11 cellular contexts compared by ENCODE assay signal in genomic region chr7:154409703-154410311, GRCh38.
DNase-seq lines count a peak whose midpoint lies in the region; ATAC-seq and TF ChIP-seq lines count a peak whose summit lies in the region.
"Had no signal": no experiment of that assay in that cellular context is flagged by ENCODE, and none has a peak within 500 bp of the region (broad histone marks: within the 10 kb centered on the region; RNA-seq: fewer than 3 reads in every experiment).

No MANE protein-coding gene starts in this region.

- TF ChIP-seq POLR2A in HCT116 (IDR thresholded peaks at IDR 0.05; ENCODE audit: borderline replicate concordance, extremely low read depth, insufficient read depth, insufficient read length) (no peak), esophagus muscularis mucosa (IDR thresholded peaks at IDR 0.05; ENCODE audit: low read depth) (no peak)

- DNase-seq in HCT116 (ENCODE audit: low read depth, low spot score) (no peak), NCI-H1048 (lab: John Stamatoyannopoulos, UW) (peak; percentile 20), cardiac fibroblast (ENCODE audit: low read depth in 2 of 2) (peak; percentile 2 to 15), mesendoderm (peak; percentile 70), NCI-H1694 (lab: John Stamatoyannopoulos, UW) (no peak), esophagus muscularis mucosa (ENCODE audit: extremely low spot score) (no peak), lower lobe of right lung (no peak)
- DNase-seq: NCI-H69, T-helper 17 cell had no signal

- H2BK120ac ChIP-seq in mesendoderm (ENCODE audit: low read depth, low read length): no peak overlapping the region

- POLR2A ChIA-PET in HCT116 (lab: Charles Lee): no interaction called here

- intact Hi-C loops in HCT116 (cut with micrococcal nuclease) (no loop called here), esophagus muscularis mucosa (cut with DNase I) (no loop called here), lower lobe of right lung (cut with DNase I) (no loop called here)

- no peak for TF ChIP-seq RAD21 in HCT116 (IDR thresholded peaks at IDR 0.05; ENCODE audit: low read depth)

- no peak overlapping the region for H3K18ac ChIP-seq in mesendoderm (ENCODE audit: low read length)

- H3K4me1 ChIP-seq in HCT116 (ENCODE audit: control insufficient read depth in 1 of 2, insufficient read depth in 2 of 2, low read length in 2 of 2): no peaks in the 10 kb centered on the region
- H3K4me1 ChIP-seq in mesendoderm (ENCODE audit: control insufficient read depth, low read depth, low read length): no peaks in the 10 kb centered on the region
- no peaks in the 10 kb centered on the region for H3K4me1 ChIP-seq in esophagus muscularis mucosa
- H3K4me1 ChIP-seq in lower lobe of right lung: no peaks in the 10 kb centered on the region
- H3K4me1 ChIP-seq: thyroid gland had no signal

- H3K4me2 ChIP-seq in HCT116 (ENCODE audit: low read length) (no peak overlapping the region), mesendoderm (ENCODE audit: low read length) (no peak overlapping the region)

- no peaks in the 10 kb centered on the region for H4K20me1 ChIP-seq in HCT116 (ENCODE audit: insufficient read depth)

- H3K56ac ChIP-seq in mesendoderm (ENCODE audit: low read length): no peak overlapping the region

- no peak for ATAC-seq in HCT116
- no peak for ATAC-seq in lower lobe of right lung
- no peak for ATAC-seq in GM19463 (IDR thresholded peaks at IDR 0.05; ENCODE audit: unreplicated experiment)
- ATAC-seq: T-helper 17 cell had no signal

- no peak overlapping the region for H4K5ac ChIP-seq in mesendoderm (ENCODE audit: low read length)

- H3K79me1 ChIP-seq in mesendoderm (ENCODE audit: low read length): no peaks in the 10 kb centered on the region

- H2AK5ac ChIP-seq in mesendoderm (ENCODE audit: low read length): no peak overlapping the region

- H3K27ac ChIP-seq in HCT116 (ENCODE audit: low read depth, low read length) (no peak overlapping the region), mesendoderm (ENCODE audit: low read depth, low read length) (no peak overlapping the region), esophagus muscularis mucosa (replicated peaks in 1 of 4) (no peak overlapping the region), lower lobe of right lung (no peak overlapping the region)
- H3K27ac ChIP-seq: thyroid gland had no signal

- H2AFZ ChIP-seq in HCT116 (ENCODE audit: low read depth, low read length, poor library complexity, severe bottlenecking): no peak overlapping the region

- TF ChIP-seq EP300 in esophagus muscularis mucosa (IDR thresholded peaks at IDR 0.05): no peak

- no TSS peak for BruUV-seq in HCT116 (replicated peaks; lab: Mats Ljungman, UMichigan)

- H3K27me3 ChIP-seq in HCT116 (ENCODE audit: insufficient read depth, low read length) (no peaks in the 10 kb centered on the region), mesendoderm (ENCODE audit: insufficient read depth, low read length, poor library complexity) (no peaks in the 10 kb centered on the region), esophagus muscularis mucosa (no peaks in the 10 kb centered on the region), lower lobe of right lung (ENCODE audit: low read depth) (no peaks in the 10 kb centered on the region)
- H3K27me3 ChIP-seq: thyroid gland had no signal

- H3K4me3 ChIP-seq in HCT116 (replicated peaks in 1 of 2; ENCODE audit: low read depth in 1 of 2, low read length in 2 of 2): no peak overlapping the region
- H3K4me3 ChIP-seq in cardiac fibroblast (replicated peaks in 1 of 2; ENCODE audit: low read depth in 2 of 2, low read length in 2 of 2): no peak overlapping the region
- no peak overlapping the region for H3K4me3 ChIP-seq in mesendoderm (ENCODE audit: low read length)
- H3K4me3 ChIP-seq in esophagus muscularis mucosa: no peak overlapping the region
- no peak overlapping the region for H3K4me3 ChIP-seq in lower lobe of right lung
- H3K4me3 ChIP-seq: thyroid gland had no signal

- TF ChIP-seq CTCF in HCT116 (IDR thresholded peaks at IDR 0.05 in 2 of 3, conservative IDR thresholded peaks at IDR 0.05 in 1 of 3; ENCODE audit: borderline replicate concordance in 1 of 3, insufficient read depth in 1 of 3, low read depth in 2 of 3, low read length in 2 of 3) (no peak), cardiac fibroblast (IDR thresholded peaks at IDR 0.05; ENCODE audit: low read depth, low read length) (no peak), esophagus muscularis mucosa (IDR thresholded peaks at IDR 0.05) (no peak), lower lobe of right lung (IDR thresholded peaks at IDR 0.05) (no peak)

- H2BK15ac ChIP-seq in mesendoderm (replicated peaks; ENCODE audit: low read depth): no peak overlapping the region

- WGBS in mesendoderm (ENCODE audit: extremely low coverage, insufficient coverage, low lambda C conversion rate): no CpG with 5 or more reads among the region's 5 CpGs
- WGBS in esophagus muscularis mucosa: 46% methylated on average over 5 of the region's 5 CpGs

- H3K79me2 ChIP-seq in HCT116 (ENCODE audit: insufficient read depth, low read length) (no peaks in the 10 kb centered on the region), mesendoderm (ENCODE audit: control insufficient read depth, insufficient read depth, low read length) (no peaks in the 10 kb centered on the region)

- H3K4ac ChIP-seq in mesendoderm (ENCODE audit: low read depth, low read length): no peak overlapping the region

- H3K23ac ChIP-seq in mesendoderm (ENCODE audit: low read length): no peak overlapping the region

- H3K36me3 ChIP-seq in HCT116 (ENCODE audit: control insufficient read depth in 1 of 2, insufficient read depth in 2 of 2, low read length in 2 of 2) (no peaks in the 10 kb centered on the region), mesendoderm (ENCODE audit: control insufficient read depth, insufficient read depth, low read length) (no peaks in the 10 kb centered on the region), esophagus muscularis mucosa (no peaks in the 10 kb centered on the region), lower lobe of right lung (no peaks in the 10 kb centered on the region)
- H3K36me3 ChIP-seq: thyroid gland had no signal

- no peak overlapping the region for H4K8ac ChIP-seq in mesendoderm (ENCODE audit: low read depth, low read length)

- no peak overlapping the region for H2BK5ac ChIP-seq in mesendoderm (ENCODE audit: low read length)

- CTCF ChIA-PET in HCT116 (lab: Charles Lee): no interaction called here

- H3K9me2 ChIP-seq in HCT116 (ENCODE audit: insufficient read depth): no peaks in the 10 kb centered on the region

- RAD21 ChIA-PET in HCT116 (lab: Charles Lee; ENCODE audit: low non-redundant PET in 1 of 2, low total read pairs in 2 of 2, uncharacterized antibody in 2 of 2, unreplicated experiment in 2 of 2): no interaction called here

- H3K9ac ChIP-seq in HCT116 (ENCODE audit: low read length) (no peak overlapping the region), mesendoderm (ENCODE audit: low read length) (no peak overlapping the region)

- H3K9me3 ChIP-seq in HCT116 (ENCODE audit: control insufficient read depth in 1 of 2, insufficient read depth in 1 of 2, low read depth in 1 of 2, low read length in 2 of 2) (peaks cover 9 to 22% of the 10 kb centered on the region in 2 experiments; a peak in 3 of 4 replicates), esophagus muscularis mucosa (no peaks in the 10 kb centered on the region), lower lobe of right lung (no peaks in the 10 kb centered on the region)
- H3K9me3 ChIP-seq: thyroid gland had no signal

TF ChIP-seq in HCT116, 20 proteins besides CTCF, POLR2A, EP300 and RAD21:
- TF ChIP-seq REST (IDR thresholded peaks at IDR 0.05; ENCODE audit: low read depth) (peak; percentile 51), SRF (IDR thresholded peaks at IDR 0.05; ENCODE audit: low read depth) (no peak), SP1 (IDR thresholded peaks at IDR 0.05; ENCODE audit: low read depth) (no peak)

Comparison
In these comparisons a context has a peak if more than half of its experiments do, and no peak if none do; other contexts are left out.
1. DNase-seq: peak in NCI-H1048 (single experiment), cardiac fibroblast (2 of 2) and mesendoderm (single experiment); none in HCT116 (single experiment), NCI-H1694 (single experiment), esophagus muscularis mucosa (single experiment) and lower lobe of right lung (single experiment).